In the genomic region with DNA sequence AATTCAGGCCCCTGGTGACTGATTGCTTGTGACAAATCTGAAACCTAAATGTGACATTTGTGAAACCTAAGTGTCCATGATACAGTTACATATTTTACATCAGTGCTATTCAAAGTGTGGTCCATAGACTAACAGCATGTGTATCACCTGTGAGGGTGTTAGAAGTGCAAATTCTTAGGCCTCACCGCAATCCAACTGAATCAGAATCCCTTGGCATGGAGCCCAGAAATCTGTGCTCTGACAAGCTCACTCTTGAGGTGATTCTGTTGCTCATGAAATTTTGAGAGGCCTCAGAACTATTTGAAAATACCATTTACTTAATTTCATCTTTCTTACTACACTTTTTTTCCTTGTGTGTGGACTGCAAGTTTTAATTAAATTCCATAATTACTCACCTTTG, we compare ENCODE assay signal across 12 cellular contexts.
DNase-seq lines count a peak whose midpoint lies in the region; FAIRE-seq and TF ChIP-seq lines count a peak whose summit lies in the region.
"Had no signal": no experiment of that assay in that cellular context is flagged by ENCODE, and none has a peak within 500 bp of the region (broad histone marks: within the 10 kb centered on the region; RNA-seq: fewer than 3 reads in every experiment).

No MANE protein-coding gene starts in this region.

- H3K27me3 ChIP-seq in ascending aorta, result no peaks in the 10 kb centered on the region

- H3K9me3 ChIP-seq in ascending aorta, result no peaks in the 10 kb centered on the region

- intact Hi-C loops in ascending aorta (cut with DNase I), result no loop called here

- no peak for FAIRE-seq in urothelium cell line (lab: Jason Lieb, UNC)

- peaks cover 0 to 4% of the 10 kb centered on the region in 2 donors for H3K4me1 ChIP-seq in ascending aorta

- no peak overlapping the region for H3K27ac ChIP-seq in ascending aorta
- H3K27ac ChIP-seq: coronary artery had no signal

- DNase-seq in NCI-H82 (lab: John Stamatoyannopoulos, UW), result peak; percentile 65
- DNase-seq in NCI-H82 treated with DMSO at 0.1 percent for 48 hours (lab: John Stamatoyannopoulos, UW; ENCODE audit: unreplicated experiment), result no peak
- DNase-seq in NCI-H226, result peak; percentile 84
- peak; percentile 100 for DNase-seq in epithelial cell of esophagus (ENCODE audit: low read depth)
- peak; percentile 61 for DNase-seq in urothelium cell line (ENCODE audit: low spot score)
- no peak for DNase-seq in ascending aorta (ENCODE audit: low spot score in 2 of 2)
- DNase-seq in NCI-H774 (lab: John Stamatoyannopoulos, UW), result no peak
- no peak for DNase-seq in NK-92 (lab: John Stamatoyannopoulos, UW; ENCODE audit: unreplicated experiment)
- DNase-seq: activated CD4-positive, alpha-beta memory T cell treated with anti-CD3 and anti-CD28 coated beads for 36 hours; NCI-H2227 treated with DMSO at 0.1 percent for 48 hours; stimulated activated CD4-positive, alpha-beta T cell treated with anti-CD3 and anti-CD28 coated beads, Interleukin-4, amount 100 ng/mL, for 4 hours had no signal

- TF ChIP-seq CTCF in epithelial cell of esophagus (IDR thresholded peaks at IDR 0.05; ENCODE audit: insufficient read depth, low read depth, low read length, missing control alignments), result no peak
- TF ChIP-seq CTCF in ascending aorta (IDR thresholded peaks at IDR 0.05), result no peak

- H3K36me3 ChIP-seq in ascending aorta, result no peaks in the 10 kb centered on the region

- H3K4me3 ChIP-seq in epithelial cell of esophagus (ENCODE audit: low read length), result no peak overlapping the region
- no peak overlapping the region for H3K4me3 ChIP-seq in ascending aorta
- H3K4me3 ChIP-seq: coronary artery had no signal

Comparison
In these comparisons a context has a peak if more than half of its experiments do, and no peak if none do; other contexts are left out.
1. DNase-seq: peak in NCI-H82 (single experiment), NCI-H226 (single experiment), epithelial cell of esophagus (single experiment) and urothelium cell line (single experiment); none in NCI-H82 treated with DMSO at 0.1 percent for 48 hours (single experiment), ascending aorta (0 of 2), NCI-H774 (single experiment) and NK-92 (single experiment).